Comparison of ENCODE assay signal across 1 cellular context in genomic region chr1:204177133-204177532, GRCh38.
TF ChIP-seq lines count a peak whose summit lies in the region.

No MANE protein-coding gene starts in this region.

TF ChIP-seq in K562, 482 proteins besides CTCF, POLR2A, EP300 and RAD21 (continued from another document and continues in another):
- TF ChIP-seq, protein P1, sequence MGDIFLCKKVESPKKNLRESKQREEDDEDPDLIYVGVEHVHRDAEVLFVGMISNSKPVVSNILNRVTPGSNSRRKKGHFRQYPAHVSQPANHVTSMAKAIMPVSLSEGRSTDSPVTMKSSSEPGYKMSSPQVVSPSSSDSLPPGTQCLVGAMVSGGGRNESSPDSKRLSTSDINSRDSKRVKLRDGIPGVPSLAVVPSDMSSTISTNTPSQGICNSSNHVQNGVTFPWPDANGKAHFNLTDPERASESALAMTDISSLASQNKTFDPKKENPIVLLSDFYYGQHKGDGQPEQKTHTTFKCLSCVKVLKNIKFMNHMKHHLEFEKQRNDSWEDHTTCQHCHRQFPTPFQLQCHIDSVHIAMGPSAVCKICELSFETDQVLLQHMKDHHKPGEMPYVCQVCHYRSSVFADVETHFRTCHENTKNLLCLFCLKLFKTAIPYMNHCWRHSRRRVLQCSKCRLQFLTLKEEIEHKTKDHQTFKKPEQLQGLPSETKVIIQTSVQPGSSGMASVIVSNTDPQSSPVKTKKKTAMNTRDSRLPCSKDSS (IDR thresholded peaks at IDR 0.05; ENCODE audit: low read depth, partially characterized antibody), result no peak
- TF ChIP-seq NFIC (IDR thresholded peaks at IDR 0.05) (peak; percentile 49), CAMTA2 (CRISPR knock-in tag; conservative IDR thresholded peaks at IDR 0.05) (no peak), TCF3 (CRISPR knock-in tag; IDR thresholded peaks at IDR 0.05) (peak; percentile 97), ZNF431 (CRISPR knock-in tag; IDR thresholded peaks at IDR 0.05) (no peak), NFE2L1 (tag; IDR thresholded peaks at IDR 0.05; ENCODE audit: borderline replicate concordance, low read depth) (no peak), U2AF1 (optimal IDR thresholded peaks at IDR 0.05; ENCODE audit: low read depth, low read length) (no peak), ZNF384 (IDR thresholded peaks at IDR 0.05; ENCODE audit: low read depth, low read length) (no peak), ZNF274 (IDR thresholded peaks at IDR 0.05; ENCODE audit: borderline replicate concordance, low read depth, low read length) (no peak), ATF6 (CRISPR knock-in tag; IDR thresholded peaks at IDR 0.05) (no peak), RHOXF2B (CRISPR knock-in tag; conservative IDR thresholded peaks at IDR 0.05) (no peak), FOXP4 (CRISPR knock-in tag; IDR thresholded peaks at IDR 0.05; ENCODE audit: borderline replicate concordance) (peak; percentile 82; the same call in 1 of the 2 replicates), BMI1 (IDR thresholded peaks at IDR 0.05; ENCODE audit: low read length) (no peak), ILF3 (IDR thresholded peaks at IDR 0.05; ENCODE audit: borderline replicate concordance) (no peak), MCM5 (IDR thresholded peaks at IDR 0.05; ENCODE audit: low read depth) (no peak), ZC3H11A (IDR thresholded peaks at IDR 0.05; ENCODE audit: low read depth, low read length) (no peak), YY1 (IDR thresholded peaks at IDR 0.05; ENCODE audit: borderline replicate concordance in 1 of 3, control insufficient read depth in 1 of 3, extremely low read depth in 1 of 3, insufficient read depth in 3 of 3, insufficient read length in 1 of 3, insufficient replicate concordance in 2 of 3, low read depth in 1 of 3, low read length in 2 of 3) (no peak), CCAR2 (IDR thresholded peaks at IDR 0.05; ENCODE audit: low read depth, low read length) (no peak), ADNP (tag; IDR thresholded peaks at IDR 0.05) (no peak), CBX8 (IDR thresholded peaks at IDR 0.05; ENCODE audit: borderline replicate concordance, extremely low read depth, low read depth, low read length, poor library complexity, severe bottlenecking) (no peak), PML (IDR thresholded peaks at IDR 0.05; ENCODE audit: low read length) (peak; percentile 64; the same call in 1 of the 2 replicates), TCF15 (CRISPR knock-in tag; IDR thresholded peaks at IDR 0.05) (no peak), ZNF707 (CRISPR knock-in tag; conservative IDR thresholded peaks at IDR 0.05) (no peak), PPARD (CRISPR knock-in tag; IDR thresholded peaks at IDR 0.05) (no peak), CXXC5 (CRISPR knock-in tag; IDR thresholded peaks at IDR 0.05) (peak; percentile 76), ELF4 (CRISPR knock-in tag; IDR thresholded peaks at IDR 0.05) (peak; percentile 83), PTBP1 (IDR thresholded peaks at IDR 0.05; ENCODE audit: low read depth, low read length) (no peak)
- TF ChIP-seq, protein P2, sequence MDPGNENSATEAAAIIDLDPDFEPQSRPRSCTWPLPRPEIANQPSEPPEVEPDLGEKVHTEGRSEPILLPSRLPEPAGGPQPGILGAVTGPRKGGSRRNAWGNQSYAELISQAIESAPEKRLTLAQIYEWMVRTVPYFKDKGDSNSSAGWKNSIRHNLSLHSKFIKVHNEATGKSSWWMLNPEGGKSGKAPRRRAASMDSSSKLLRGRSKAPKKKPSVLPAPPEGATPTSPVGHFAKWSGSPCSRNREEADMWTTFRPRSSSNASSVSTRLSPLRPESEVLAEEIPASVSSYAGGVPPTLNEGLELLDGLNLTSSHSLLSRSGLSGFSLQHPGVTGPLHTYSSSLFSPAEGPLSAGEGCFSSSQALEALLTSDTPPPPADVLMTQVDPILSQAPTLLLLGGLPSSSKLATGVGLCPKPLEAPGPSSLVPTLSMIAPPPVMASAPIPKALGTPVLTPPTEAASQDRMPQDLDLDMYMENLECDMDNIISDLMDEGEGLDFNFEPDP (CRISPR knock-in tag; IDR thresholded peaks at IDR 0.05), result no peak
- TF ChIP-seq, protein P3, sequence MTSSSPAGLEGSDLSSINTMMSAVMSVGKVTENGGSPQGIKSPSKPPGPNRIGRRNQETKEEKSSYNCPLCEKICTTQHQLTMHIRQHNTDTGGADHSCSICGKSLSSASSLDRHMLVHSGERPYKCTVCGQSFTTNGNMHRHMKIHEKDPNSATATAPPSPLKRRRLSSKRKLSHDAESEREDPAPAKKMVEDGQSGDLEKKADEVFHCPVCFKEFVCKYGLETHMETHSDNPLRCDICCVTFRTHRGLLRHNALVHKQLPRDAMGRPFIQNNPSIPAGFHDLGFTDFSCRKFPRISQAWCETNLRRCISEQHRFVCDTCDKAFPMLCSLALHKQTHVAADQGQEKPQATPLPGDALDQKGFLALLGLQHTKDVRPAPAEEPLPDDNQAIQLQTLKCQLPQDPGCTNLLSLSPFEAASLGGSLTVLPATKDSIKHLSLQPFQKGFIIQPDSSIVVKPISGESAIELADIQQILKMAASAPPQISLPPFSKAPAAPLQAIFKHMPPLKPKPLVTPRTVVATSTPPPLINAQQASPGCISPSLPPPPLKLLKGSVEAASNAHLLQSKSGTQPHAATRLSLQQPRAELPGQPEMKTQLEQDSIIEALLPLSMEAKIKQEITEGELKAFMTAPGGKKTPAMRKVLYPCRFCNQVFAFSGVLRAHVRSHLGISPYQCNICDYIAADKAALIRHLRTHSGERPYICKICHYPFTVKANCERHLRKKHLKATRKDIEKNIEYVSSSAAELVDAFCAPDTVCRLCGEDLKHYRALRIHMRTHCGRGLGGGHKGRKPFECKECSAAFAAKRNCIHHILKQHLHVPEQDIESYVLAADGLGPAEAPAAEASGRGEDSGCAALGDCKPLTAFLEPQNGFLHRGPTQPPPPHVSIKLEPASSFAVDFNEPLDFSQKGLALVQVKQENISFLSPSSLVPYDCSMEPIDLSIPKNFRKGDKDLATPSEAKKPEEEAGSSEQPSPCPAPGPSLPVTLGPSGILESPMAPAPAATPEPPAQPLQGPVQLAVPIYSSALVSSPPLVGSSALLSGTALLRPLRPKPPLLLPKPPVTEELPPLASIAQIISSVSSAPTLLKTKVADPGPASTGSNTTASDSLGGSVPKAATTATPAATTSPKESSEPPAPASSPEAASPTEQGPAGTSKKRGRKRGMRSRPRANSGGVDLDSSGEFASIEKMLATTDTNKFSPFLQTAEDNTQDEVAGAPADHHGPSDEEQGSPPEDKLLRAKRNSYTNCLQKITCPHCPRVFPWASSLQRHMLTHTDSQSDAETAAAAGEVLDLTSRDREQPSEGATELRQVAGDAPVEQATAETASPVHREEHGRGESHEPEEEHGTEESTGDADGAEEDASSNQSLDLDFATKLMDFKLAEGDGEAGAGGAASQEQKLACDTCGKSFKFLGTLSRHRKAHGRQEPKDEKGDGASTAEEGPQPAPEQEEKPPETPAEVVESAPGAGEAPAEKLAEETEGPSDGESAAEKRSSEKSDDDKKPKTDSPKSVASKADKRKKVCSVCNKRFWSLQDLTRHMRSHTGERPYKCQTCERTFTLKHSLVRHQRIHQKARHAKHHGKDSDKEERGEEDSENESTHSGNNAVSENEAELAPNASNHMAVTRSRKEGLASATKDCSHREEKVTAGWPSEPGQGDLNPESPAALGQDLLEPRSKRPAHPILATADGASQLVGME (CRISPR knock-in tag; IDR thresholded peaks at IDR 0.05), result 0 out of 2 replicates have a peak, but pooled peaks have one; percentile 71
- TF ChIP-seq, protein P4, sequence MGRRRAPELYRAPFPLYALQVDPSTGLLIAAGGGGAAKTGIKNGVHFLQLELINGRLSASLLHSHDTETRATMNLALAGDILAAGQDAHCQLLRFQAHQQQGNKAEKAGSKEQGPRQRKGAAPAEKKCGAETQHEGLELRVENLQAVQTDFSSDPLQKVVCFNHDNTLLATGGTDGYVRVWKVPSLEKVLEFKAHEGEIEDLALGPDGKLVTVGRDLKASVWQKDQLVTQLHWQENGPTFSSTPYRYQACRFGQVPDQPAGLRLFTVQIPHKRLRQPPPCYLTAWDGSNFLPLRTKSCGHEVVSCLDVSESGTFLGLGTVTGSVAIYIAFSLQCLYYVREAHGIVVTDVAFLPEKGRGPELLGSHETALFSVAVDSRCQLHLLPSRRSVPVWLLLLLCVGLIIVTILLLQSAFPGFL (CRISPR knock-in tag; IDR thresholded peaks at IDR 0.05), result no peak
- TF ChIP-seq, protein P5, sequence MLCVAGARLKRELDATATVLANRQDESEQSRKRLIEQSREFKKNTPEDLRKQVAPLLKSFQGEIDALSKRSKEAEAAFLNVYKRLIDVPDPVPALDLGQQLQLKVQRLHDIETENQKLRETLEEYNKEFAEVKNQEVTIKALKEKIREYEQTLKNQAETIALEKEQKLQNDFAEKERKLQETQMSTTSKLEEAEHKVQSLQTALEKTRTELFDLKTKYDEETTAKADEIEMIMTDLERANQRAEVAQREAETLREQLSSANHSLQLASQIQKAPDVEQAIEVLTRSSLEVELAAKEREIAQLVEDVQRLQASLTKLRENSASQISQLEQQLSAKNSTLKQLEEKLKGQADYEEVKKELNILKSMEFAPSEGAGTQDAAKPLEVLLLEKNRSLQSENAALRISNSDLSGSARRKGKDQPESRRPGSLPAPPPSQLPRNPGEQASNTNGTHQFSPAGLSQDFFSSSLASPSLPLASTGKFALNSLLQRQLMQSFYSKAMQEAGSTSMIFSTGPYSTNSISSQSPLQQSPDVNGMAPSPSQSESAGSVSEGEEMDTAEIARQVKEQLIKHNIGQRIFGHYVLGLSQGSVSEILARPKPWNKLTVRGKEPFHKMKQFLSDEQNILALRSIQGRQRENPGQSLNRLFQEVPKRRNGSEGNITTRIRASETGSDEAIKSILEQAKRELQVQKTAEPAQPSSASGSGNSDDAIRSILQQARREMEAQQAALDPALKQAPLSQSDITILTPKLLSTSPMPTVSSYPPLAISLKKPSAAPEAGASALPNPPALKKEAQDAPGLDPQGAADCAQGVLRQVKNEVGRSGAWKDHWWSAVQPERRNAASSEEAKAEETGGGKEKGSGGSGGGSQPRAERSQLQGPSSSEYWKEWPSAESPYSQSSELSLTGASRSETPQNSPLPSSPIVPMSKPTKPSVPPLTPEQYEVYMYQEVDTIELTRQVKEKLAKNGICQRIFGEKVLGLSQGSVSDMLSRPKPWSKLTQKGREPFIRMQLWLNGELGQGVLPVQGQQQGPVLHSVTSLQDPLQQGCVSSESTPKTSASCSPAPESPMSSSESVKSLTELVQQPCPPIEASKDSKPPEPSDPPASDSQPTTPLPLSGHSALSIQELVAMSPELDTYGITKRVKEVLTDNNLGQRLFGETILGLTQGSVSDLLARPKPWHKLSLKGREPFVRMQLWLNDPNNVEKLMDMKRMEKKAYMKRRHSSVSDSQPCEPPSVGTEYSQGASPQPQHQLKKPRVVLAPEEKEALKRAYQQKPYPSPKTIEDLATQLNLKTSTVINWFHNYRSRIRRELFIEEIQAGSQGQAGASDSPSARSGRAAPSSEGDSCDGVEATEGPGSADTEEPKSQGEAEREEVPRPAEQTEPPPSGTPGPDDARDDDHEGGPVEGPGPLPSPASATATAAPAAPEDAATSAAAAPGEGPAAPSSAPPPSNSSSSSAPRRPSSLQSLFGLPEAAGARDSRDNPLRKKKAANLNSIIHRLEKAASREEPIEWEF (CRISPR knock-in tag; IDR thresholded peaks at IDR 0.05), result no peak; the same call in 1 of the 2 replicates
